In genomic region chr17:77429735-77429984, GRCh38 we compare ENCODE assay signal across 1 cellular context.
TF ChIP-seq lines count a peak whose summit lies in the region.

No MANE protein-coding gene starts in this region.

TF ChIP-seq in K562, 482 proteins besides CTCF, POLR2A, EP300 and RAD21:
- no peak for TF ChIP-seq CEBPG (CRISPR knock-in tag; IDR thresholded peaks at IDR 0.05)
- peak; percentile 31 to 74; a peak in 2 of 4 replicates for TF ChIP-seq CEBPG (tag; conservative IDR thresholded peaks at IDR 0.05 in 1 of 2, IDR thresholded peaks at IDR 0.05 in 1 of 2)
- no peak for TF ChIP-seq SIN3A (IDR thresholded peaks at IDR 0.05; ENCODE audit: borderline replicate concordance in 2 of 2, control insufficient read depth in 1 of 2, low read depth in 2 of 2, low read length in 2 of 2)
- peak; percentile 92 for TF ChIP-seq CEBPB (tag; IDR thresholded peaks at IDR 0.05)
